In the genomic region with DNA sequence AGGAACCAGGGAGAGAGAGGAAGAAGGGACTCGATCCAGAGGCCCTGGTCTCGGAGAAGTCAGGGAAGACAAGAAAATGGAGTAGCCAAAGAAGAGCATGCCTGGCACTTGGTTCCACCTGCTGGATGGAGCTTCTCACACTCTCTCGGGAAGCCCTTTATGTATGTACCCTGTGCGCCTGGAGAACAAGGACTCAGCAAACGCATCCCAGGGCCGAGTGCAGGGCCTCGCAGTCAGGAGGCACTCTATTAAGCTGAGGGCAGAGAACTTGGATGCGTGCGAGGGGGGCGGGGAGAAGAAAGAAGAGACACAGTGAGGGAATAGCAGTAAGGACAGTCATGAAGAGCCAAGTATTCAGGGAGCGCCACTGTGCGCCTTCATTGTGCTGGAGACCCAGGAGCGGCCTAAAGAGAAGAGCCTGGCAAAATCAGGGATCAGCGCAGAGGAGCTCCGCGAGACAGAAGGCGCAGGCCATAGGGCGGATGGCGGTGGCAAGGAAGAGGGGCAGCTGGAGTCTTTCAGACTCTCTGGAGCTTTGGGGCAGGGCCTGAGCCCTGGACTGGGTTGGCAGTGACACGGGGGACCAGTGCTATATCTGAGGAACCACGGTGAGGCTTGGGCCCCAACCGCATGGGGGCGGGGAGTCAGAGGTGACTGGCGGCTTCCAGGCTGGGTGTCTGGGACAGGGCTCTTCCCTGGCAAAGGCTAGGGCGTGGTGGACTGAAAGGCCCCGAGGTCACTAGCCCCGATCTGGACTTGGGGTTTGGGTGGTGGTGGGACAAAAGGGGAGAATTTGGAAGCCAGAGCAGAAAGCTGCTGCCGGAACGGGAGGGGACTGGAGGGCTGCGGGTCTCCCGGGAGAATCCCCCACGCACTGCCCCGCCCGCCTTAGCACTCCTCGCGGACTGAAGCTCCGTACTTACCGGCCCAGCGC, we compare ENCODE assay signal across 2 cellular contexts.
TF ChIP-seq lines count a peak whose summit lies in the region.

No MANE protein-coding gene starts in this region.

TF ChIP-seq in HCT116, 20 proteins besides CTCF, POLR2A, EP300 and RAD21:
- TF ChIP-seq, protein P1, sequence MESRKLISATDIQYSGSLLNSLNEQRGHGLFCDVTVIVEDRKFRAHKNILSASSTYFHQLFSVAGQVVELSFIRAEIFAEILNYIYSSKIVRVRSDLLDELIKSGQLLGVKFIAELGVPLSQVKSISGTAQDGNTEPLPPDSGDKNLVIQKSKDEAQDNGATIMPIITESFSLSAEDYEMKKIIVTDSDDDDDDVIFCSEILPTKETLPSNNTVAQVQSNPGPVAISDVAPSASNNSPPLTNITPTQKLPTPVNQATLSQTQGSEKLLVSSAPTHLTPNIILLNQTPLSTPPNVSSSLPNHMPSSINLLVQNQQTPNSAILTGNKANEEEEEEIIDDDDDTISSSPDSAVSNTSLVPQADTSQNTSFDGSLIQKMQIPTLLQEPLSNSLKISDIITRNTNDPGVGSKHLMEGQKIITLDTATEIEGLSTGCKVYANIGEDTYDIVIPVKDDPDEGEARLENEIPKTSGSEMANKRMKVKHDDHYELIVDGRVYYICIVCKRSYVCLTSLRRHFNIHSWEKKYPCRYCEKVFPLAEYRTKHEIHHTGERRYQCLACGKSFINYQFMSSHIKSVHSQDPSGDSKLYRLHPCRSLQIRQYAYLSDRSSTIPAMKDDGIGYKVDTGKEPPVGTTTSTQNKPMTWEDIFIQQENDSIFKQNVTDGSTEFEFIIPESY (IDR thresholded peaks at IDR 0.05; ENCODE audit: extremely low read depth, insufficient replicate concordance, low read length): no peak
- TF ChIP-seq, protein P2, sequence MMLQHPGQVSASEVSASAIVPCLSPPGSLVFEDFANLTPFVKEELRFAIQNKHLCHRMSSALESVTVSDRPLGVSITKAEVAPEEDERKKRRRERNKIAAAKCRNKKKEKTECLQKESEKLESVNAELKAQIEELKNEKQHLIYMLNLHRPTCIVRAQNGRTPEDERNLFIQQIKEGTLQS (IDR thresholded peaks at IDR 0.05): no peak
- TF ChIP-seq CEBPB (IDR thresholded peaks at IDR 0.05; ENCODE audit: low read depth): no peak
- no peak for TF ChIP-seq EZH2phosphoT487 (IDR thresholded peaks at IDR 0.05; ENCODE audit: borderline replicate concordance)
- no peak for TF ChIP-seq SIN3A (IDR thresholded peaks at IDR 0.05; ENCODE audit: low read depth)
- TF ChIP-seq SRF (IDR thresholded peaks at IDR 0.05; ENCODE audit: low read depth): no peak
- no peak for TF ChIP-seq EZH2 (IDR thresholded peaks at IDR 0.05)
- no peak for TF ChIP-seq YY1 (IDR thresholded peaks at IDR 0.05; ENCODE audit: extremely low read depth, insufficient replicate concordance, low read depth, low read length)
- TF ChIP-seq ZFX (IDR thresholded peaks at IDR 0.05): no peak
- TF ChIP-seq JUND (IDR thresholded peaks at IDR 0.05): no peak
- TF ChIP-seq ZNF274 (IDR thresholded peaks at IDR 0.05; ENCODE audit: low read depth, low read length): no peak
- TF ChIP-seq CBX3 (IDR thresholded peaks at IDR 0.05; ENCODE audit: low read depth): no peak
- TF ChIP-seq EGR1 (IDR thresholded peaks at IDR 0.05; ENCODE audit: low read depth): no peak
- TF ChIP-seq SP1 (IDR thresholded peaks at IDR 0.05; ENCODE audit: low read depth): no peak
TF ChIP-seq in HCT116: peak in this region for 0.

TF ChIP-seq in GM12878, 131 proteins besides CTCF, POLR2A, EP300 and RAD21:
- TF ChIP-seq EED (IDR thresholded peaks at IDR 0.05; ENCODE audit: low read depth): 0 out of 2 replicates have a peak, but pooled peaks have one; percentile 28
- TF ChIP-seq, protein P3, sequence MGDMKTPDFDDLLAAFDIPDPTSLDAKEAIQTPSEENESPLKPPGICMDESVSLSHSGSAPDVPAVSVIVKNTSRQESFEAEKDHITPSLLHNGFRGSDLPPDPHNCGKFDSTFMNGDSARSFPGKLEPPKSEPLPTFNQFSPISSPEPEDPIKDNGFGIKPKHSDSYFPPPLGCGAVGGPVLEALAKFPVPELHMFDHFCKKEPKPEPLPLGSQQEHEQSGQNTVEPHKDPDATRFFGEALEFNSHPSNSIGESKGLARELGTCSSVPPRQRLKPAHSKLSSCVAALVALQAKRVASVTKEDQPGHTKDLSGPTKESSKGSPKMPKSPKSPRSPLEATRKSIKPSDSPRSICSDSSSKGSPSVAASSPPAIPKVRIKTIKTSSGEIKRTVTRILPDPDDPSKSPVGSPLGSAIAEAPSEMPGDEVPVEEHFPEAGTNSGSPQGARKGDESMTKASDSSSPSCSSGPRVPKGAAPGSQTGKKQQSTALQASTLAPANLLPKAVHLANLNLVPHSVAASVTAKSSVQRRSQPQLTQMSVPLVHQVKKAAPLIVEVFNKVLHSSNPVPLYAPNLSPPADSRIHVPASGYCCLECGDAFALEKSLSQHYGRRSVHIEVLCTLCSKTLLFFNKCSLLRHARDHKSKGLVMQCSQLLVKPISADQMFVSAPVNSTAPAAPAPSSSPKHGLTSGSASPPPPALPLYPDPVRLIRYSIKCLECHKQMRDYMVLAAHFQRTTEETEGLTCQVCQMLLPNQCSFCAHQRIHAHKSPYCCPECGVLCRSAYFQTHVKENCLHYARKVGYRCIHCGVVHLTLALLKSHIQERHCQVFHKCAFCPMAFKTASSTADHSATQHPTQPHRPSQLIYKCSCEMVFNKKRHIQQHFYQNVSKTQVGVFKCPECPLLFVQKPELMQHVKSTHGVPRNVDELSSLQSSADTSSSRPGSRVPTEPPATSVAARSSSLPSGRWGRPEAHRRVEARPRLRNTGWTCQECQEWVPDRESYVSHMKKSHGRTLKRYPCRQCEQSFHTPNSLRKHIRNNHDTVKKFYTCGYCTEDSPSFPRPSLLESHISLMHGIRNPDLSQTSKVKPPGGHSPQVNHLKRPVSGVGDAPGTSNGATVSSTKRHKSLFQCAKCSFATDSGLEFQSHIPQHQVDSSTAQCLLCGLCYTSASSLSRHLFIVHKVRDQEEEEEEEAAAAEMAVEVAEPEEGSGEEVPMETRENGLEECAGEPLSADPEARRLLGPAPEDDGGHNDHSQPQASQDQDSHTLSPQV (IDR thresholded peaks at IDR 0.05): no peak
